9 cellular contexts compared by ENCODE assay signal in the genomic region with DNA sequence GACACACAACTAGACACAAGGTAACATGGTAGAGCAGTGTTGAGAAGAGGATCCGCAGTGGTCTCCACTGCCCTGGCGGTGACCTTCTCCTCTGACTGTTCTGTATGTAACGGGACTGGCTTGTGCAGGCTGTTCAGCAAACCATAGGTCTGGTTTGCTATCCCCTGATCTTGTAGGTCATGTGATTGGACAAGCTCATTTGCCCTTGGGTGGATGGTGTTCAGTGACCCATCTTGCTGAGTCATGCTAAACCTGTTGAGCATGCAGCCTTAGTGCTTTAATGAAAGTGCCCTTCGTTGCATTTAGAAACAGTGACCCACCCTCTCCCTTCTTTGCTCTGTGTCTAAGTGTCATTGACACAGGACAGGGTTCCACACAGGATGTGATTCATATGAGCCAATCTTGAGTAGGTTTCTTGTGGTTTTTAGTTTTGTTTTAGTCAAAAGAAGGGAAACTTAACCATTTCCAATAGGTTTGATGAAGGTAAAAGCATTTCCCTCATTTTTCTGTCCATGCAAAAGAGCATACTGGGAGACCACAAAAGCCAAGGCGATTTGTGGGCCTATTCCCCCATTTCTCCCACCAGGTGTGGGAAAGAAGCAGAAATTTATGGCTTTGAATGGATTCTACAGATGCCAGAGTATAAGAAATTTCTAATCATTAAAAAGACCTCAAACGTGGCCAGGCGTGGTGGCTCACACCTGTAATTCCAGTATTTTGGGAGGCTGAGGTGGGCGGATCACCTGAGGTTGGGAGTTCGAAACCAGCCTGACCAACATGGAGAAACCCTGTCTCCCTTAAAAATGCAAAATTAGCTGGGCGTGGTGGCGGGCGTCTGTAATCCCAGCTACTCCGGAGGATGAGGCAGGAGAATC. TPM values are rescaled to one million over a fixed set of nuclear protein-coding genes. Genes with fewer than 3 reads are reported as not detected.
DNase-seq lines count a peak whose midpoint lies in the region; ATAC-seq and TF ChIP-seq lines count a peak whose summit lies in the region.
"Had no signal": no experiment of that assay in that cellular context is flagged by ENCODE, and none has a peak within 500 bp of the region (broad histone marks: within the 10 kb centered on the region; RNA-seq: fewer than 3 reads in every experiment).

No MANE protein-coding gene starts in this region.

- H3K9me3 ChIP-seq in T-helper 17 cell (ENCODE audit: control insufficient read depth, low read length, poor library complexity, severe bottlenecking), result no peaks in the 10 kb centered on the region
- no peaks in the 10 kb centered on the region for H3K9me3 ChIP-seq in body of pancreas
- H3K9me3 ChIP-seq in upper lobe of left lung, result no peaks in the 10 kb centered on the region
- H3K9me3 ChIP-seq: adrenal gland had no signal

- ATAC-seq in GM19467 (IDR thresholded peaks at IDR 0.05; ENCODE audit: unreplicated experiment), result peak; percentile 79
- ATAC-seq in HG03558 (IDR thresholded peaks at IDR 0.05; ENCODE audit: extremely low read depth, unreplicated experiment), result peak; percentile 77
- peak; percentile 78 for ATAC-seq in T-helper 17 cell
- peak; percentile 50 for ATAC-seq in body of pancreas
- ATAC-seq in upper lobe of left lung (ENCODE audit: low FRiP score in 2 of 2), result peak; percentile 74 to 77

- no peaks in the 10 kb centered on the region for H3K9me3 Mint-ChIP-seq in mesothelial cell of epicardium

- no peak for TF ChIP-seq POLR2A in body of pancreas (IDR thresholded peaks at IDR 0.05)
- TF ChIP-seq POLR2A in upper lobe of left lung (IDR thresholded peaks at IDR 0.05), result peak in 1 of 4 donors; percentile 33

- TF ChIP-seq EP300 in upper lobe of left lung (IDR thresholded peaks at IDR 0.05), result peak in 1 of 4 donors; percentile 18

- H3K27me3 ChIP-seq in body of pancreas (no peaks in the 10 kb centered on the region), upper lobe of left lung (no peaks in the 10 kb centered on the region)
- H3K27me3 ChIP-seq: adrenal gland had no signal

- no peaks in the 10 kb centered on the region for H3K36me3 ChIP-seq in body of pancreas (replicated peaks in 1 of 2; ENCODE audit: insufficient read depth in 1 of 2, low read depth in 2 of 2)
- H3K36me3 ChIP-seq in upper lobe of left lung, result no peaks in the 10 kb centered on the region
- H3K36me3 ChIP-seq: adrenal gland had no signal

- H3K4me3 Mint-ChIP-seq in T-helper 17 cell (peak overlapping the region; percentile 78), mesothelial cell of epicardium (no peak overlapping the region)

- 83 to 90% methylated on average over 11 to 13 of the region's 13 CpGs for WGBS in body of pancreas, 2 donors
- WGBS in upper lobe of left lung, 2 donors, result 80 to 87% methylated on average over 13 of the region's 13 CpGs

- TF ChIP-seq CTCF in body of pancreas (IDR thresholded peaks at IDR 0.05), result no peak
- no peak for TF ChIP-seq CTCF in mesothelial cell of epicardium (IDR thresholded peaks at IDR 0.05; ENCODE audit: unreplicated experiment)
- TF ChIP-seq CTCF in upper lobe of left lung (IDR thresholded peaks at IDR 0.05), result no peak

- H3K27ac Mint-ChIP-seq in T-helper 17 cell (peak overlapping the region; percentile 98), mesothelial cell of epicardium (peak overlapping the region; percentile 9)

- H3K36me3 Mint-ChIP-seq in T-helper 17 cell (ENCODE audit: low read depth), result no peaks in the 10 kb centered on the region
- no peaks in the 10 kb centered on the region for H3K36me3 Mint-ChIP-seq in mesothelial cell of epicardium

- peak; percentile 56 for DNase-seq in ELF-1 (ENCODE audit: low read depth, low spot score)
- no peak for DNase-seq in T-helper 17 cell
- DNase-seq in body of pancreas, result peak in 3 of 4 donors; percentile 24 to 61 (median 27)
- no peak for DNase-seq in mesothelial cell of epicardium (ENCODE audit: low spot score in 2 of 2, unreplicated experiment in 2 of 2)
- peak in 1 of 2 donors; percentile 61 for DNase-seq in upper lobe of left lung
- no peak for DNase-seq in NCI-H2107 treated with DMSO at 0.1 percent for 48 hours (lab: John Stamatoyannopoulos, UW; ENCODE audit: unreplicated experiment)

- H3K4me3 ChIP-seq in body of pancreas, result no peak overlapping the region
- H3K4me3 ChIP-seq in upper lobe of left lung, result no peak overlapping the region
- H3K4me3 ChIP-seq: adrenal gland had no signal

- H3K27me3 Mint-ChIP-seq in T-helper 17 cell (no peaks in the 10 kb centered on the region), mesothelial cell of epicardium (ENCODE audit: low read depth) (no peaks in the 10 kb centered on the region)

- H3K4me1 ChIP-seq in body of pancreas (no peaks in the 10 kb centered on the region), upper lobe of left lung (peaks cover 13 to 34% (median 24%) of the 10 kb centered on the region in 4 donors)

- H3K27ac ChIP-seq in body of pancreas (peak overlapping the region in 1 of 4 donors; percentile 40), upper lobe of left lung (peak overlapping the region; percentile 41 to 75 (median 57))

- H3K4me1 Mint-ChIP-seq in T-helper 17 cell, result peaks cover 40% of the 10 kb centered on the region
- peaks cover 26% of the 10 kb centered on the region for H3K4me1 Mint-ChIP-seq in mesothelial cell of epicardium

- intact Hi-C loops in body of pancreas (cut with DNase I), result no loop called here

RNA-seq across cellular contexts. Expression of gene HIF1A, which starts 32.6 kb away (rescaled TPM):
- total RNA-seq in T-helper 17 cell (100 to 1,000 TPM; 175 to 204 TPM), body of pancreas (10 to 100 TPM; 36.8 to 66.9 TPM), mesothelial cell of epicardium (124 to 133 TPM (median 126 TPM) in 3 replicates), upper lobe of left lung (100 to 1,000 TPM in 4 of 6 donors, 10 to 100 TPM in 2; 72.1 to 131 (median 116) TPM)

Comparison
In these comparisons a context has a peak if more than half of its experiments do, and no peak if none do; other contexts are left out.
1. DNase-seq: peak in ELF-1 (single experiment) and body of pancreas (3 of 4); none in T-helper 17 cell (0 of 3), mesothelial cell of epicardium (0 of 2) and NCI-H2107 treated with DMSO at 0.1 percent for 48 hours (single experiment).
2. Peak in every context shown above with its lines, with median percentiles within 50 percentile points of each other: ATAC-seq.